ENCODE assay signal across 1 cellular context in genomic region chr9:20582150-20582549, GRCh38.
TF ChIP-seq lines count a peak whose summit lies in the region.

No MANE protein-coding gene starts in this region.

TF ChIP-seq in GM12878, 131 proteins besides CTCF, POLR2A, EP300 and RAD21 (continued from another document):
- TF ChIP-seq MLLT1 (IDR thresholded peaks at IDR 0.05), result no peak
- TF ChIP-seq ETV6 (conservative IDR thresholded peaks at IDR 0.05 in 1 of 2, IDR thresholded peaks at IDR 0.05 in 1 of 2; ENCODE audit: borderline replicate concordance in 1 of 2, low read depth in 1 of 2), result peak in 1 of 2 experiments; percentile 83; a peak in 2 of 4 replicates
- TF ChIP-seq, protein P1, sequence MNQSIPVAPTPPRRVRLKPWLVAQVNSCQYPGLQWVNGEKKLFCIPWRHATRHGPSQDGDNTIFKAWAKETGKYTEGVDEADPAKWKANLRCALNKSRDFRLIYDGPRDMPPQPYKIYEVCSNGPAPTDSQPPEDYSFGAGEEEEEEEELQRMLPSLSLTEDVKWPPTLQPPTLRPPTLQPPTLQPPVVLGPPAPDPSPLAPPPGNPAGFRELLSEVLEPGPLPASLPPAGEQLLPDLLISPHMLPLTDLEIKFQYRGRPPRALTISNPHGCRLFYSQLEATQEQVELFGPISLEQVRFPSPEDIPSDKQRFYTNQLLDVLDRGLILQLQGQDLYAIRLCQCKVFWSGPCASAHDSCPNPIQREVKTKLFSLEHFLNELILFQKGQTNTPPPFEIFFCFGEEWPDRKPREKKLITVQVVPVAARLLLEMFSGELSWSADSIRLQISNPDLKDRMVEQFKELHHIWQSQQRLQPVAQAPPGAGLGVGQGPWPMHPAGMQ (IDR thresholded peaks at IDR 0.05; ENCODE audit: borderline replicate concordance), result no peak
- TF ChIP-seq MTA2 (IDR thresholded peaks at IDR 0.05; ENCODE audit: low read depth), result peak; percentile 47; the same call in 1 of the 2 replicates
- peak in 1 of 2 experiments; percentile 74; a peak in 1 of 4 replicates for TF ChIP-seq IKZF2 (IDR thresholded peaks at IDR 0.05)
- TF ChIP-seq SMAD1 (IDR thresholded peaks at IDR 0.05; ENCODE audit: low read depth, partially characterized antibody), result no peak
- peak; percentile 42; the same call in 1 of the 2 replicates for TF ChIP-seq IKZF1 (conservative IDR thresholded peaks at IDR 0.05)
- TF ChIP-seq RCOR1 (conservative IDR thresholded peaks at IDR 0.05; ENCODE audit: low read depth, low read length), result no peak
- no peak for TF ChIP-seq MTA3 (IDR thresholded peaks at IDR 0.05; ENCODE audit: borderline replicate concordance, low read length)
- TF ChIP-seq, protein P2, sequence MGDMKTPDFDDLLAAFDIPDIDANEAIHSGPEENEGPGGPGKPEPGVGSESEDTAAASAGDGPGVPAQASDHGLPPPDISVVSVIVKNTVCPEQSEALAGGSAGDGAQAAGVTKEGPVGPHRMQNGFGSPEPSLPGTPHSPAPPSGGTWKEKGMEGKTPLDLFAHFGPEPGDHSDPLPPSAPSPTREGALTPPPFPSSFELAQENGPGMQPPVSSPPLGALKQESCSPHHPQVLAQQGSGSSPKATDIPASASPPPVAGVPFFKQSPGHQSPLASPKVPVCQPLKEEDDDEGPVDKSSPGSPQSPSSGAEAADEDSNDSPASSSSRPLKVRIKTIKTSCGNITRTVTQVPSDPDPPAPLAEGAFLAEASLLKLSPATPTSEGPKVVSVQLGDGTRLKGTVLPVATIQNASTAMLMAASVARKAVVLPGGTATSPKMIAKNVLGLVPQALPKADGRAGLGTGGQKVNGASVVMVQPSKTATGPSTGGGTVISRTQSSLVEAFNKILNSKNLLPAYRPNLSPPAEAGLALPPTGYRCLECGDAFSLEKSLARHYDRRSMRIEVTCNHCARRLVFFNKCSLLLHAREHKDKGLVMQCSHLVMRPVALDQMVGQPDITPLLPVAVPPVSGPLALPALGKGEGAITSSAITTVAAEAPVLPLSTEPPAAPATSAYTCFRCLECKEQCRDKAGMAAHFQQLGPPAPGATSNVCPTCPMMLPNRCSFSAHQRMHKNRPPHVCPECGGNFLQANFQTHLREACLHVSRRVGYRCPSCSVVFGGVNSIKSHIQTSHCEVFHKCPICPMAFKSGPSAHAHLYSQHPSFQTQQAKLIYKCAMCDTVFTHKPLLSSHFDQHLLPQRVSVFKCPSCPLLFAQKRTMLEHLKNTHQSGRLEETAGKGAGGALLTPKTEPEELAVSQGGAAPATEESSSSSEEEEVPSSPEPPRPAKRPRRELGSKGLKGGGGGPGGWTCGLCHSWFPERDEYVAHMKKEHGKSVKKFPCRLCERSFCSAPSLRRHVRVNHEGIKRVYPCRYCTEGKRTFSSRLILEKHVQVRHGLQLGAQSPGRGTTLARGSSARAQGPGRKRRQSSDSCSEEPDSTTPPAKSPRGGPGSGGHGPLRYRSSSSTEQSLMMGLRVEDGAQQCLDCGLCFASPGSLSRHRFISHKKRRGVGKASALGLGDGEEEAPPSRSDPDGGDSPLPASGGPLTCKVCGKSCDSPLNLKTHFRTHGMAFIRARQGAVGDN (IDR thresholded peaks at IDR 0.05), result no peak
- TF ChIP-seq, protein P3, sequence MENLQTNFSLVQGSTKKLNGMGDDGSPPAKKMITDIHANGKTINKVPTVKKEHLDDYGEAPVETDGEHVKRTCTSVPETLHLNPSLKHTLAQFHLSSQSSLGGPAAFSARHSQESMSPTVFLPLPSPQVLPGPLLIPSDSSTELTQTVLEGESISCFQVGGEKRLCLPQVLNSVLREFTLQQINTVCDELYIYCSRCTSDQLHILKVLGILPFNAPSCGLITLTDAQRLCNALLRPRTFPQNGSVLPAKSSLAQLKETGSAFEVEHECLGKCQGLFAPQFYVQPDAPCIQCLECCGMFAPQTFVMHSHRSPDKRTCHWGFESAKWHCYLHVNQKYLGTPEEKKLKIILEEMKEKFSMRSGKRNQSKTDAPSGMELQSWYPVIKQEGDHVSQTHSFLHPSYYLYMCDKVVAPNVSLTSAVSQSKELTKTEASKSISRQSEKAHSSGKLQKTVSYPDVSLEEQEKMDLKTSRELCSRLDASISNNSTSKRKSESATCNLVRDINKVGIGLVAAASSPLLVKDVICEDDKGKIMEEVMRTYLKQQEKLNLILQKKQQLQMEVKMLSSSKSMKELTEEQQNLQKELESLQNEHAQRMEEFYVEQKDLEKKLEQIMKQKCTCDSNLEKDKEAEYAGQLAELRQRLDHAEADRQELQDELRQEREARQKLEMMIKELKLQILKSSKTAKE (IDR thresholded peaks at IDR 0.05; ENCODE audit: low read depth, poor library complexity, severe bottlenecking), result peak; percentile 13
- TF ChIP-seq, protein P4, sequence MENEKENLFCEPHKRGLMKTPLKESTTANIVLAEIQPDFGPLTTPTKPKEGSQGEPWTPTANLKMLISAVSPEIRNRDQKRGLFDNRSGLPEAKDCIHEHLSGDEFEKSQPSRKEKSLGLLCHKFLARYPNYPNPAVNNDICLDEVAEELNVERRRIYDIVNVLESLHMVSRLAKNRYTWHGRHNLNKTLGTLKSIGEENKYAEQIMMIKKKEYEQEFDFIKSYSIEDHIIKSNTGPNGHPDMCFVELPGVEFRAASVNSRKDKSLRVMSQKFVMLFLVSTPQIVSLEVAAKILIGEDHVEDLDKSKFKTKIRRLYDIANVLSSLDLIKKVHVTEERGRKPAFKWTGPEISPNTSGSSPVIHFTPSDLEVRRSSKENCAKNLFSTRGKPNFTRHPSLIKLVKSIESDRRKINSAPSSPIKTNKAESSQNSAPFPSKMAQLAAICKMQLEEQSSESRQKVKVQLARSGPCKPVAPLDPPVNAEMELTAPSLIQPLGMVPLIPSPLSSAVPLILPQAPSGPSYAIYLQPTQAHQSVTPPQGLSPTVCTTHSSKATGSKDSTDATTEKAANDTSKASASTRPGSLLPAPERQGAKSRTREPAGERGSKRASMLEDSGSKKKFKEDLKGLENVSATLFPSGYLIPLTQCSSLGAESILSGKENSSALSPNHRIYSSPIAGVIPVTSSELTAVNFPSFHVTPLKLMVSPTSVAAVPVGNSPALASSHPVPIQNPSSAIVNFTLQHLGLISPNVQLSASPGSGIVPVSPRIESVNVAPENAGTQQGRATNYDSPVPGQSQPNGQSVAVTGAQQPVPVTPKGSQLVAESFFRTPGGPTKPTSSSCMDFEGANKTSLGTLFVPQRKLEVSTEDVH (IDR thresholded peaks at IDR 0.05; ENCODE audit: low read depth, partially characterized antibody), result no peak
- TF ChIP-seq RELB (IDR thresholded peaks at IDR 0.05; ENCODE audit: low read depth), result peak; percentile 54; the same call in 1 of the 2 replicates
- no peak for TF ChIP-seq TCF3 (IDR thresholded peaks at IDR 0.05; ENCODE audit: borderline replicate concordance, insufficient read depth, low read depth, low read length)
- no peak for TF ChIP-seq SUPT20H (IDR thresholded peaks at IDR 0.05; ENCODE audit: borderline replicate concordance, control insufficient read depth, low read depth, low read length)
- peak; percentile 59 for TF ChIP-seq JUND (IDR thresholded peaks at IDR 0.05; ENCODE audit: low read depth, low read length)
- peak; percentile 91 for TF ChIP-seq NFIC (IDR thresholded peaks at IDR 0.05; ENCODE audit: low read depth, low read length)
